ENCODE assay signal across 19 cellular contexts in genomic region chr1:61637470-61637869, GRCh38.
DNase-seq lines count a peak whose midpoint lies in the region; ATAC-seq and TF ChIP-seq lines count a peak whose summit lies in the region.
"Had no signal": no experiment of that assay in that cellular context is flagged by ENCODE, and none has a peak within 500 bp of the region (broad histone marks: within the 10 kb centered on the region; RNA-seq: fewer than 3 reads in every experiment).

No MANE protein-coding gene starts in this region.

- no peak overlapping the region for H3K4me3 Mint-ChIP-seq in activated CD4-positive, alpha-beta T cell treated with anti-CD3 and anti-CD28 coated beads, Interleukin-2, amount 10 ng/mL, durations not matched to agents 24 days and 14 days
- H3K4me3 Mint-ChIP-seq: HFFc6 had no signal

- H3K4me3 ChIP-seq in heart right ventricle, result no peak overlapping the region
- H3K4me3 ChIP-seq in hepatocyte, result no peak overlapping the region
- H3K4me3 ChIP-seq in stomach, result no peak overlapping the region
- H3K4me3 ChIP-seq: A549; BLaER1 treated with 17β-estradiol and CSF1 and Interleukin-3, amounts not matched to agents 10 nM and 100 nM; PC-9 had no signal

- H3K79me2 ChIP-seq in hepatocyte, result no peaks in the 10 kb centered on the region

- H4K20me1 ChIP-seq in hepatocyte (ENCODE audit: insufficient read depth, poor library complexity, severe bottlenecking), result no peaks in the 10 kb centered on the region
- H4K20me1 ChIP-seq: BLaER1 treated with 17β-estradiol and CSF1 and Interleukin-3, amounts not matched to agents 10 nM and 100 nM had no signal

- H3K4me1 ChIP-seq in heart right ventricle (peaks cover 0 to 37% (median 26%) of the 10 kb centered on the region in 9 donors), hepatocyte (ENCODE audit: insufficient read depth) (peaks cover 13% of the 10 kb centered on the region), stomach (peaks cover 8 to 62% (median 44%) of the 10 kb centered on the region in 4 donors)
- H3K4me1 ChIP-seq: A549 had no signal

- H3K9me2 ChIP-seq in hepatocyte (replicated peaks; ENCODE audit: insufficient read depth), result no peaks in the 10 kb centered on the region

- no peaks in the 10 kb centered on the region for H3K27me3 ChIP-seq in heart right ventricle
- H3K27me3 ChIP-seq in hepatocyte, result no peaks in the 10 kb centered on the region
- H3K27me3 ChIP-seq in stomach, result no peaks in the 10 kb centered on the region

- no peak for DNase-seq in heart right ventricle
- no peak for DNase-seq in Right ventricle myocardium inferior (ENCODE audit: missing footprints)
- no peak for DNase-seq in hepatocyte (ENCODE audit: low spot score)
- DNase-seq in stomach, result no peak
- no peak for DNase-seq in activated CD4-positive, alpha-beta T cell treated with anti-CD3 and anti-CD28 coated beads, Interleukin-2, amount 10 ng/mL, durations not matched to agents 24 days and 14 days
- no peak for DNase-seq in activated T-cell treated with anti-CD3 and anti-CD28 coated beads, Interleukin-2, amount 50 U/mL, for 48 hours
- no peak for DNase-seq in NCI-H2196 treated with DMSO at 0.1 percent for 48 hours (lab: John Stamatoyannopoulos, UW; ENCODE audit: unreplicated experiment)
- no peak for DNase-seq in 8988T
- DNase-seq: DND-41, GDM1, HFFc6, KG1, NCI-H1436, NCI-H510A treated with DMSO at 0.1 percent for 48 hours, NCI-H82 had no signal

- H3K9me3 Mint-ChIP-seq in activated CD4-positive, alpha-beta T cell treated with anti-CD3 and anti-CD28 coated beads, Interleukin-2, amount 10 ng/mL, durations not matched to agents 24 days and 14 days, result no peaks in the 10 kb centered on the region
- H3K9me3 Mint-ChIP-seq: HFFc6 had no signal

- TF ChIP-seq CTCF in heart right ventricle (IDR thresholded peaks at IDR 0.05), result no peak
- TF ChIP-seq CTCF in hepatocyte (IDR thresholded peaks at IDR 0.05; ENCODE audit: poor library complexity), result no peak
- no peak for TF ChIP-seq CTCF in stomach (IDR thresholded peaks at IDR 0.05)

- H3K4me2 ChIP-seq in hepatocyte, result no peak overlapping the region
- H3K4me2 ChIP-seq: A549; BLaER1 treated with 17β-estradiol and CSF1 and Interleukin-3, amounts not matched to agents 10 nM and 100 nM had no signal

- H3K27ac Mint-ChIP-seq in activated CD4-positive, alpha-beta T cell treated with anti-CD3 and anti-CD28 coated beads, Interleukin-2, amount 10 ng/mL, durations not matched to agents 24 days and 14 days, result no peak overlapping the region
- H3K27ac Mint-ChIP-seq: HFFc6 had no signal

- no peak for TF ChIP-seq EP300 in stomach (IDR thresholded peaks at IDR 0.05)

- no peak overlapping the region for H2AFZ ChIP-seq in hepatocyte
- H2AFZ ChIP-seq: PC-9 had no signal

- no peaks in the 10 kb centered on the region for H3K36me3 Mint-ChIP-seq in activated CD4-positive, alpha-beta T cell treated with anti-CD3 and anti-CD28 coated beads, Interleukin-2, amount 10 ng/mL, durations not matched to agents 24 days and 14 days (ENCODE audit: low read depth)

- TF ChIP-seq POLR2A in stomach (IDR thresholded peaks at IDR 0.05), result no peak

- intact Hi-C loops in heart right ventricle (cut with DNase I), result loop anchor here in 2 of 10 donors (5.0 to 10.0 kb wide), 3 partner anchors 185 to 655 kb away; no protein-coding TSS in a partner anchor
- intact Hi-C loops in Right ventricle myocardium inferior (cut with DNase I), result no loop called here
- intact Hi-C loops in stomach (cut with DNase I; ENCODE audit: low total_unique reads), result no loop called here
- intact Hi-C loops in activated CD4-positive, alpha-beta T cell treated with anti-CD3 and anti-CD28 coated beads, Interleukin-2, amount 10 ng/mL, durations not matched to agents 24 days and 14 days (cut with micrococcal nuclease), result no loop called here

- H3K9me3 ChIP-seq in heart right ventricle, result no peaks in the 10 kb centered on the region
- no peaks in the 10 kb centered on the region for H3K9me3 ChIP-seq in hepatocyte (ENCODE audit: low read depth)
- no peaks in the 10 kb centered on the region for H3K9me3 ChIP-seq in stomach
- H3K9me3 ChIP-seq: A549; BLaER1 treated with 17β-estradiol and CSF1 and Interleukin-3, amounts not matched to agents 10 nM and 100 nM had no signal

- ATAC-seq in heart right ventricle (no peak), Right ventricle myocardium inferior (no peak)
- ATAC-seq: A549, HepG2 had no signal

- 98% methylated on average over 2 of the region's 2 CpGs for WGBS in heart right ventricle, 2 donors
- WGBS in hepatocyte (ENCODE audit: low lambda C conversion rate, missing lambda C conversion rate), result 93% methylated on average over 2 of the region's 2 CpGs
- WGBS in stomach, 5 donors, result 96 to 99% (median 97%) methylated on average over 2 of the region's 2 CpGs

- peaks cover 8% of the 10 kb centered on the region for H3K4me1 Mint-ChIP-seq in activated CD4-positive, alpha-beta T cell treated with anti-CD3 and anti-CD28 coated beads, Interleukin-2, amount 10 ng/mL, durations not matched to agents 24 days and 14 days

- H3K27me3 Mint-ChIP-seq in activated CD4-positive, alpha-beta T cell treated with anti-CD3 and anti-CD28 coated beads, Interleukin-2, amount 10 ng/mL, durations not matched to agents 24 days and 14 days, result peaks cover 2% of the 10 kb centered on the region

- H3K27ac ChIP-seq in heart right ventricle (peak overlapping the region in 6 of 10 donors; percentile 41 to 80 (median 60)), hepatocyte (peak overlapping the region; percentile 76), stomach (peak overlapping the region in 4 of 5 donors; percentile 67 to 84 (median 70))
- H3K27ac ChIP-seq: A549; BLaER1 treated with 17β-estradiol and CSF1 and Interleukin-3, amounts not matched to agents 10 nM and 100 nM; PC-9 had no signal

- H3K36me3 ChIP-seq in heart right ventricle (no peaks in the 10 kb centered on the region), hepatocyte (replicated peaks; ENCODE audit: insufficient read depth, low read depth) (no peaks in the 10 kb centered on the region), stomach (no peaks in the 10 kb centered on the region)
- H3K36me3 ChIP-seq: BLaER1 treated with 17β-estradiol and CSF1 and Interleukin-3, amounts not matched to agents 10 nM and 100 nM had no signal
